ENCODE assay signal across 8 cellular contexts in the genomic region with DNA sequence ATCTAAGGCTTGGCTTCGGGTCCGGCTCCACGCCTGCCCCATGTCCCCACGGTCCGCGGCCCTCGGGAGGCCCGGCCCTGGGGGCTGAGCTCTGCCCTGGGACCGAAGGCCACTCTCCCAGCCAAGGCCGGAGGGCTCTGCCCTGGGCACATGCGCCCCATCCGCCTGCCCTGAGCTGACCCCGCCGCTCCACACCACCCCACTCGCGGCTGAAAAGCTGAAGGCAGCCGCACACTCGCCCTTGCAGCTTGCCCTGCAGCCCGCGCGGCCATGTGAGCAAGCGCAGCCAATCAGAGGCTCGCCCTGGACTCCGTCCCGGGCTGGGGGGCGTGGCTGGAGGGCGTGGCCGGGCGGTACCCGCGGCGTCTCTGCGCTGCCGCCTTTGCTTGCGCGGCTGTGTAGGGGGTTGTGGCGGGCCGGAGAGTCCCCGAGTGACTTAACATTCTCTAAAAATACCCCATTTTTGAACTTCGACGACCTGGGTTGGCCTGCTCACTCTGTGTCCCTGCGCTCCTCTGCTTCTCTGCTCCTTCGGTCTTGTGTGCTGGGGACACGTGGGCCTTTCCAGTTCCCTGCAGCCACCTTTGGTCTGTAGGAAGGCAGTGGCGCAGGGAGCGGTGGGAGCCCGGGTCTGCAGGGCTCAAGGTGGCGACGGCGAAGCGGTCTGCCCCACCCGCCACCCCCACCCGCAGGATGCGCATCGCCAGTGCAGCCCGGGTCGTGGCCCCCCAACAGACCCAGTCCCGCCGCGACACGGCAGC. TPM values are rescaled to one million over a fixed set of nuclear protein-coding genes. Genes with fewer than 3 reads are reported as not detected.
DNase-seq lines count a peak whose midpoint lies in the region; ATAC-seq, FAIRE-seq and TF ChIP-seq lines count a peak whose summit lies in the region.

No MANE protein-coding gene starts in this region.

- peak overlapping the region; percentile 89 for H3K4me2 ChIP-seq in hepatocyte

- 4% methylated on average over 46 of the region's 61 CpGs for WGBS in hepatocyte (ENCODE audit: low lambda C conversion rate, missing lambda C conversion rate)

- DNase-seq in GM12892 (ENCODE audit: insufficient read length) (peak; percentile 98), NCI-H1092 (lab: John Stamatoyannopoulos, UW) (peak; percentile 53), T-helper 17 cell (peak; percentile 90 to 97 (median 91)), hepatocyte (ENCODE audit: low spot score) (peak; percentile 94), retinal pigment epithelial cell (ENCODE audit: low read depth) (no peak), foreskin melanocyte (no peak)

- H3K79me2 ChIP-seq in hepatocyte = no peaks in the 10 kb centered on the region

- H3K9me3 ChIP-seq in T-helper 17 cell (ENCODE audit: control insufficient read depth, low read length, poor library complexity, severe bottlenecking) (no peaks in the 10 kb centered on the region), hepatocyte (ENCODE audit: low read depth) (no peaks in the 10 kb centered on the region)

- peak; percentile 44; the same call in 1 of the 2 replicates for TF ChIP-seq POLR2A in GM12892 (IDR thresholded peaks at IDR 0.05; ENCODE audit: low read depth, low read length)

- H3K4me3 Mint-ChIP-seq in T-helper 17 cell = peak overlapping the region; percentile 90

- ATAC-seq in HG02588 (IDR thresholded peaks at IDR 0.05; ENCODE audit: unreplicated experiment) (peak; percentile 94), T-helper 17 cell (peak; percentile 88)

- H3K4me1 Mint-ChIP-seq in T-helper 17 cell = peaks cover 36% of the 10 kb centered on the region

- TF ChIP-seq CTCF in hepatocyte (IDR thresholded peaks at IDR 0.05; ENCODE audit: poor library complexity) (no peak), retinal pigment epithelial cell (conservative IDR thresholded peaks at IDR 0.05; ENCODE audit: low read depth, low read length) (no peak)

- no peaks in the 10 kb centered on the region for H3K36me3 Mint-ChIP-seq in T-helper 17 cell (ENCODE audit: low read depth)

- no peaks in the 10 kb centered on the region for H3K36me3 ChIP-seq in hepatocyte (replicated peaks; ENCODE audit: insufficient read depth, low read depth)

- H4K20me1 ChIP-seq in hepatocyte (ENCODE audit: insufficient read depth, poor library complexity, severe bottlenecking) = no peaks in the 10 kb centered on the region

- no peaks in the 10 kb centered on the region for H3K27me3 Mint-ChIP-seq in T-helper 17 cell

- no peaks in the 10 kb centered on the region for H3K9me2 ChIP-seq in hepatocyte (replicated peaks; ENCODE audit: insufficient read depth)

- H3K27me3 ChIP-seq in hepatocyte = no peaks in the 10 kb centered on the region

- peak overlapping the region; percentile 79 for H3K27ac ChIP-seq in angular gyrus (ENCODE audit: low read depth, low read length)
- peak overlapping the region; percentile 30 for H3K27ac ChIP-seq in hepatocyte

- H3K4me1 ChIP-seq in hepatocyte (ENCODE audit: insufficient read depth) = peaks cover 6% of the 10 kb centered on the region

- H2AFZ ChIP-seq in hepatocyte = peak overlapping the region; percentile 94

- peak; percentile 94 for FAIRE-seq in GM12892 (lab: Jason Lieb, UNC)

- H3K4me3 ChIP-seq in hepatocyte = peak overlapping the region; percentile 53
- peak overlapping the region; percentile 57 for H3K4me3 ChIP-seq in retinal pigment epithelial cell (ENCODE audit: low read length)

- H3K27ac Mint-ChIP-seq in T-helper 17 cell = peak overlapping the region; percentile 87

RNA-seq across cellular contexts. Expression of a gene that starts 8.8 kb away (rescaled TPM):
- polyA plus RNA-seq in GM12892 (2012; ENCODE audit: missing spikeins) = 16.7 TPM
- total RNA-seq in T-helper 17 cell (10 to 100 TPM; 61.2 to 73.0 TPM), hepatocyte (16.1 and 21.8 TPM in 2 replicates)
- polyA plus RNA-seq in hepatocyte = 58.4 and 62.4 TPM in 2 replicates

RNA-seq across cellular contexts. Expression of a gene that starts 22.5 kb away (rescaled TPM):
- 0.32 TPM for polyA plus RNA-seq in GM12892 (2012; ENCODE audit: missing spikeins)
- total RNA-seq in T-helper 17 cell = 1 to 10 TPM; 4.9 to 8.4 TPM
- total RNA-seq in hepatocyte = 5.0 and 5.4 TPM in 2 replicates
- 4.8 and 6.7 TPM in 2 replicates for polyA plus RNA-seq in hepatocyte

Comparison
In these comparisons a context has a peak if more than half of its experiments do, and no peak if none do; other contexts are left out.
1. DNase-seq: peak in GM12892 (single experiment), NCI-H1092 (single experiment), T-helper 17 cell (3 of 3) and hepatocyte (single experiment); none in retinal pigment epithelial cell (single experiment) and foreskin melanocyte (single experiment).